ENCODE assay signal across 1 cellular context in genomic region chr6:77455271-77455670, GRCh38.
TF ChIP-seq lines count a peak whose summit lies in the region.

No MANE protein-coding gene starts in this region.

TF ChIP-seq in IMR-90, 13 proteins besides CTCF, POLR2A, EP300 and RAD21:
- TF ChIP-seq MXI1 (IDR thresholded peaks at IDR 0.05; ENCODE audit: borderline replicate concordance, low read depth, low read length) (no peak), RFX5 (IDR thresholded peaks at IDR 0.05; ENCODE audit: low read depth, low read length) (no peak), ELK1 (IDR thresholded peaks at IDR 0.05; ENCODE audit: borderline replicate concordance, low read depth, low read length) (no peak), CHD1 (IDR thresholded peaks at IDR 0.05; ENCODE audit: low read depth, low read length) (no peak), MAZ (IDR thresholded peaks at IDR 0.05; ENCODE audit: borderline replicate concordance, low read depth, low read length) (no peak), MAFK (IDR thresholded peaks at IDR 0.05; ENCODE audit: low read depth, low read length) (no peak), CEBPB (IDR thresholded peaks at IDR 0.05; ENCODE audit: low read depth, low read length) (no peak), RCOR1 (IDR thresholded peaks at IDR 0.05; ENCODE audit: insufficient replicate concordance, low read length) (no peak), NFE2L2 (IDR thresholded peaks at IDR 0.05; ENCODE audit: low read depth, low read length) (no peak), FOS (IDR thresholded peaks at IDR 0.05; ENCODE audit: low read depth, low read length) (no peak), SMC3 (IDR thresholded peaks at IDR 0.05; ENCODE audit: low read depth, low read length) (no peak)
- TF ChIP-seq, protein P1, sequence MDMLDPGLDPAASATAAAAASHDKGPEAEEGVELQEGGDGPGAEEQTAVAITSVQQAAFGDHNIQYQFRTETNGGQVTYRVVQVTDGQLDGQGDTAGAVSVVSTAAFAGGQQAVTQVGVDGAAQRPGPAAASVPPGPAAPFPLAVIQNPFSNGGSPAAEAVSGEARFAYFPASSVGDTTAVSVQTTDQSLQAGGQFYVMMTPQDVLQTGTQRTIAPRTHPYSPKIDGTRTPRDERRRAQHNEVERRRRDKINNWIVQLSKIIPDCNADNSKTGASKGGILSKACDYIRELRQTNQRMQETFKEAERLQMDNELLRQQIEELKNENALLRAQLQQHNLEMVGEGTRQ (IDR thresholded peaks at IDR 0.05; ENCODE audit: low read depth, low read length): no peak
